In genomic region chr9:72271617-72272478, GRCh38 we compare ENCODE assay signal across 7 cellular contexts.
DNase-seq lines count a peak whose midpoint lies in the region; ATAC-seq, FAIRE-seq and TF ChIP-seq lines count a peak whose summit lies in the region.

No MANE protein-coding gene starts in this region.

- H3K79me2 ChIP-seq in DND-41 (ENCODE audit: insufficient read depth, low read length) (no peaks in the 10 kb centered on the region), HepG2 (ENCODE audit: insufficient read depth, low read length) (no peaks in the 10 kb centered on the region)

- H3K4me2 ChIP-seq in DND-41 (ENCODE audit: insufficient read depth, low read length) (no peak overlapping the region), HepG2 (ENCODE audit: low read depth, low read length) (no peak overlapping the region)

- no peaks in the 10 kb centered on the region for H3K9me3 ChIP-seq in DND-41 (ENCODE audit: insufficient read depth, low read length, severe bottlenecking)
- H3K9me3 ChIP-seq in colonic mucosa: no peaks in the 10 kb centered on the region
- H3K9me3 ChIP-seq in HepG2 (ENCODE audit: low read length): no peaks in the 10 kb centered on the region

- H2AFZ ChIP-seq in DND-41 (ENCODE audit: low read depth, low read length) (no peak overlapping the region), HepG2 (ENCODE audit: low read length) (no peak overlapping the region)

- no peak for TF ChIP-seq POLR2A in HepG2 (IDR thresholded peaks at IDR 0.05; ENCODE audit: insufficient read depth in 1 of 2, low read depth in 2 of 2, low read length in 2 of 2)

- H3K4me1 ChIP-seq in DND-41 (ENCODE audit: insufficient read depth, low read length): no peaks in the 10 kb centered on the region
- no peaks in the 10 kb centered on the region for H3K4me1 ChIP-seq in colonic mucosa
- H3K4me1 ChIP-seq in HepG2 (ENCODE audit: insufficient read depth, low read length): no peaks in the 10 kb centered on the region

- no peak overlapping the region for H3K4me3 ChIP-seq in DND-41 (ENCODE audit: low read depth in 1 of 2, low read length in 2 of 2)
- H3K4me3 ChIP-seq in colonic mucosa: no peak overlapping the region
- H3K4me3 ChIP-seq in HepG2 (replicated peaks in 1 of 3; ENCODE audit: insufficient read depth in 1 of 3, low read depth in 2 of 3, low read length in 3 of 3): no peak overlapping the region

- no peak for TF ChIP-seq EP300 in HepG2 (IDR thresholded peaks at IDR 0.05; ENCODE audit: low read depth in 2 of 2, low read length in 2 of 2)
- TF ChIP-seq EP300 in HepG2 (CRISPR knock-in tag; IDR thresholded peaks at IDR 0.05; ENCODE audit: borderline replicate concordance): no peak

- peak; percentile 62; the same call in 1 of the 2 replicates for TF ChIP-seq RAD21 in HepG2 (CRISPR knock-in tag; IDR thresholded peaks at IDR 0.05)

- BruUV-seq in HepG2 (replicated peaks; lab: Mats Ljungman, UMichigan): no TSS peak

- ATAC-seq in DND-41 (ENCODE audit: insufficient read depth, low read depth) (peak; percentile 69; the same call in 2 of the 3 replicates), GM19372 (IDR thresholded peaks at IDR 0.05; ENCODE audit: low read depth, unreplicated experiment) (peak; percentile 56), HepG2 (peak; percentile 73)
- ATAC-seq in stimulated activated naive CD8-positive, alpha-beta T cell treated with anti-CD3 and anti-CD28 coated beads, Interleukin-15, Interleukin-2, amounts not matched to agents 100 U/mL and 50 U/mL, for 24 hours: no peak

- peak; percentile 47 for DNase-seq in DND-41
- DNase-seq in Kasumi-1 (lab: John Stamatoyannopoulos, UW): peak; percentile 51 to 66
- peak; percentile 55 for DNase-seq in SW480 (ENCODE audit: low spot score)
- DNase-seq in colonic mucosa: peak; percentile 80
- DNase-seq in HepG2 (ENCODE audit: low spot score): peak; percentile 46
- peak; percentile 62 for DNase-seq in stimulated activated naive CD8-positive, alpha-beta T cell treated with anti-CD3 and anti-CD28 coated beads, Interleukin-15, Interleukin-2, amounts not matched to agents 100 U/mL and 50 U/mL, for 24 hours

- POLR2A ChIA-PET in HepG2 (lab: Yijun Ruan, JAX): no interaction called here

- 25% methylated on average over 9 of the region's 9 CpGs for WGBS in HepG2 (ENCODE audit: low lambda C conversion rate)

- H3K9ac ChIP-seq in DND-41 (ENCODE audit: low read depth, low read length) (no peak overlapping the region), colonic mucosa (ENCODE audit: low read depth in 2 of 2, low read length in 2 of 2) (no peak overlapping the region), HepG2 (ENCODE audit: insufficient read depth, low read depth, low read length) (no peak overlapping the region)

- H3K36me3 ChIP-seq in DND-41 (ENCODE audit: insufficient read depth, low read length) (no peaks in the 10 kb centered on the region), colonic mucosa (no peaks in the 10 kb centered on the region), HepG2 (replicated peaks in 1 of 2; ENCODE audit: control insufficient read depth in 1 of 2, insufficient read depth in 2 of 2, low read length in 2 of 2) (no peaks in the 10 kb centered on the region)

- H3K27me3 ChIP-seq in DND-41 (ENCODE audit: insufficient read depth, low read length, poor library complexity) (no peaks in the 10 kb centered on the region), colonic mucosa (no peaks in the 10 kb centered on the region), HepG2 (ENCODE audit: control insufficient read depth in 1 of 2, insufficient read depth in 2 of 2, low read length in 2 of 2) (no peaks in the 10 kb centered on the region)

- peak; percentile 86 for FAIRE-seq in HepG2 (lab: Jason Lieb, UNC)

- H3K27ac ChIP-seq in DND-41 (ENCODE audit: low read length) (no peak overlapping the region), colonic mucosa (no peak overlapping the region), HepG2 (ENCODE audit: extremely low read length, insufficient read depth, low read length) (no peak overlapping the region)

- in situ Hi-C loops in HepG2 (cut with HindIII; ENCODE audit: extremely low pct_ligation_motif_present, low pct_unique_long_range_greater_than_20kb): loop anchor here (5.0 kb wide), 2 partner anchors 70 to 235 kb away; no protein-coding TSS in a partner anchor

- TF ChIP-seq CTCF in DND-41 (IDR thresholded peaks at IDR 0.05; ENCODE audit: borderline replicate concordance, extremely low read depth, low read length, poor library complexity, severe bottlenecking) (peak; percentile 80), colonic mucosa (IDR thresholded peaks at IDR 0.05) (peak; percentile 89), HepG2 (CRISPR knock-in tag; IDR thresholded peaks at IDR 0.05) (peak; percentile 81)

- CTCF ChIA-PET in HepG2 (lab: Yijun Ruan, JAX; ENCODE audit: low intra/inter-chr PET ratio, low total read pairs): interaction anchor here (1.5 to 2.8 kb wide), 3 partner anchors 69 to 321 kb away, joined by 4 to 51 read pairs (median 16); no protein-coding TSS in a partner anchor

- H4K20me1 ChIP-seq in DND-41 (ENCODE audit: insufficient read depth, low read length): no peaks in the 10 kb centered on the region
- H4K20me1 ChIP-seq in HepG2 (ENCODE audit: insufficient read depth, low read length): no peaks in the 10 kb centered on the region

- intact Hi-C loops in colonic mucosa (cut with DNase I) (loop anchor here (2.0 to 10.0 kb wide), 3 partner anchors 70 to 457 kb away; no protein-coding TSS in a partner anchor), HepG2 (cut with micrococcal nuclease; ENCODE audit: unreplicated experiment) (loop anchor here (1.0 kb wide), 2 partner anchors 69 to 233 kb away; no protein-coding TSS in a partner anchor)

TF ChIP-seq in HepG2, 621 proteins besides CTCF, POLR2A, EP300 and RAD21:
- TF ChIP-seq ARID3A (IDR thresholded peaks at IDR 0.05; ENCODE audit: low read depth, low read length) (0 out of 2 replicates have a peak, but pooled peaks have one; percentile 17), ZBTB2 (CRISPR knock-in tag; IDR thresholded peaks at IDR 0.05; ENCODE audit: low read depth) (no peak), STAG1 (CRISPR knock-in tag; IDR thresholded peaks at IDR 0.05) (peak; percentile 93), FOXA3 (CRISPR knock-in tag; IDR thresholded peaks at IDR 0.05) (no peak), SMC3 (IDR thresholded peaks at IDR 0.05; ENCODE audit: low read length) (peak; percentile 86)
